ENCODE assay signal across 1 cellular context in the genomic region with DNA sequence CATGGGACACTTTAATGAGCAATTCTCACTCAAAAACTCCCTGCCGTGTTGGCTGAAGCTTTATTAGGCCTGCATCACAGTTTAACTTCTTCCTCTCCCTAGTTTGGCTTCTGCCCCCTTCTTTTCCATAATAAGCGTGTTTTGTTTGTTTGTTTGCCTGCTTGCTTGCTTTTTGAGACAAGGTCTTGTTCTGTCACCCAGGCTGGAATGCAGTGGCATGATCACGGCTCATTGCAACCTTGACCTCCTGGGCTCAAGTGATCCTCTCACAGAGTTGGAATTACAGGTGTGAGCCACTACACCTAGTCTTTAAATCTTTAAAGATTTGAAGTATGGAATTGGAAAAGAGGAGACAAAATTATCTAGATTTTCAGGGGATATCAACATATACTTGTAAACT.
A peak's percentile ranks its signal among the peaks of the same experiment; 100 is the strongest.
TF ChIP-seq lines count a peak whose summit lies in the region.

No MANE protein-coding gene starts in this region.

TF ChIP-seq in HepG2, 621 proteins besides CTCF, POLR2A, EP300 and RAD21 (continues in another document):
- TF ChIP-seq SALL1 (CRISPR knock-in tag; IDR thresholded peaks at IDR 0.05) (peak; percentile 60), RAD51 (IDR thresholded peaks at IDR 0.05; ENCODE audit: borderline replicate concordance) (no peak), ZNF775 (CRISPR knock-in tag; IDR thresholded peaks at IDR 0.05; ENCODE audit: borderline replicate concordance) (0 out of 2 replicates have a peak, but pooled peaks have one; percentile 6), ZFX (CRISPR knock-in tag; IDR thresholded peaks at IDR 0.05; ENCODE audit: low read depth) (no peak), ZNF431 (CRISPR knock-in tag; IDR thresholded peaks at IDR 0.05; ENCODE audit: borderline replicate concordance, low read depth) (no peak), SMAD1 (CRISPR knock-in tag; IDR thresholded peaks at IDR 0.05; ENCODE audit: borderline replicate concordance, low read depth) (no peak), RBAK (CRISPR knock-in tag; IDR thresholded peaks at IDR 0.05) (no peak), BRCA1 (CRISPR knock-in tag; IDR thresholded peaks at IDR 0.05) (no peak), ZNF256 (CRISPR knock-in tag; conservative IDR thresholded peaks at IDR 0.05) (no peak), NR2F1 (CRISPR knock-in tag; IDR thresholded peaks at IDR 0.05) (peak; percentile 65 to 81; a peak in 3 of 4 replicates), NFKB2 (CRISPR knock-in tag; IDR thresholded peaks at IDR 0.05; ENCODE audit: borderline replicate concordance) (no peak), GABPA (IDR thresholded peaks at IDR 0.05; ENCODE audit: low read depth, low read length) (no peak), GABPA (CRISPR knock-in tag; IDR thresholded peaks at IDR 0.05; ENCODE audit: low read depth) (no peak), NR2C2 (CRISPR knock-in tag; IDR thresholded peaks at IDR 0.05; ENCODE audit: borderline replicate concordance) (no peak), SRF (IDR thresholded peaks at IDR 0.05; ENCODE audit: low read depth, low read length) (no peak), PHF21A (CRISPR knock-in tag; IDR thresholded peaks at IDR 0.05) (peak; percentile 31; the same call in 1 of the 2 replicates)
- TF ChIP-seq, protein P1, sequence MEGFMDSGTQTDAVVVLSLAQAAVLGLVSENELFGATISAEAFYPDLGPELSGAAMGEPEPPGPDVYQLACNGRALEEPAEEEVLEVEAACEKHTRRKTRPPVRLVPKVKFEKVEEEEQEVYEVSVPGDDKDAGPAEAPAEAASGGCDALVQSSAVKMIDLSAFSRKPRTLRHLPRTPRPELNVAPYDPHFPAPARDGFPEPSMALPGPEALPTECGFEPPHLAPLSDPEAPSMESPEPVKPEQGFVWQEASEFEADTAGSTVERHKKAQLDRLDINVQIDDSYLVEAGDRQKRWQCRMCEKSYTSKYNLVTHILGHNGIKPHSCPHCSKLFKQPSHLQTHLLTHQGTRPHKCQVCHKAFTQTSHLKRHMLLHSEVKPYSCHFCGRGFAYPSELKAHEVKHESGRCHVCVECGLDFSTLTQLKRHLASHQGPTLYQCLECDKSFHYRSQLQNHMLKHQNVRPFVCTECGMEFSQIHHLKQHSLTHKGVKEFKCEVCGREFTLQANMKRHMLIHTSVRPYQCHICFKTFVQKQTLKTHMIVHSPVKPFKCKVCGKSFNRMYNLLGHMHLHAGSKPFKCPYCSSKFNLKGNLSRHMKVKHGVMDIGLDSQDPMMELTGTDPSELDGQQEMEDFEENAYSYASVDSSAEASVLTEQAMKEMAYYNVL (CRISPR knock-in tag; IDR thresholded peaks at IDR 0.05; ENCODE audit: borderline replicate concordance): no peak
- TF ChIP-seq, protein P2, sequence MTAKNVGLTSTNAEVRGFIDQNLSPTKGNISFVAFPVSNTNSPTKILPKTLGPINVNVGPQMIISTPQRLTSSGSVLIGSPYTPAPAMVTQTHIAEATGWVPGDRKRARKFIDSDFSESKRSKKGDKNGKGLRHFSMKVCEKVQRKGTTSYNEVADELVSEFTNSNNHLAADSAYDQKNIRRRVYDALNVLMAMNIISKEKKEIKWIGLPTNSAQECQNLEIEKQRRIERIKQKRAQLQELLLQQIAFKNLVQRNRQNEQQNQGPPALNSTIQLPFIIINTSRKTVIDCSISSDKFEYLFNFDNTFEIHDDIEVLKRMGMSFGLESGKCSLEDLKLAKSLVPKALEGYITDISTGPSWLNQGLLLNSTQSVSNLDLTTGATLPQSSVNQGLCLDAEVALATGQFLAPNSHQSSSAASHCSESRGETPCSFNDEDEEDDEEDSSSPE (CRISPR knock-in tag; IDR thresholded peaks at IDR 0.05): no peak
- TF ChIP-seq, protein P3, sequence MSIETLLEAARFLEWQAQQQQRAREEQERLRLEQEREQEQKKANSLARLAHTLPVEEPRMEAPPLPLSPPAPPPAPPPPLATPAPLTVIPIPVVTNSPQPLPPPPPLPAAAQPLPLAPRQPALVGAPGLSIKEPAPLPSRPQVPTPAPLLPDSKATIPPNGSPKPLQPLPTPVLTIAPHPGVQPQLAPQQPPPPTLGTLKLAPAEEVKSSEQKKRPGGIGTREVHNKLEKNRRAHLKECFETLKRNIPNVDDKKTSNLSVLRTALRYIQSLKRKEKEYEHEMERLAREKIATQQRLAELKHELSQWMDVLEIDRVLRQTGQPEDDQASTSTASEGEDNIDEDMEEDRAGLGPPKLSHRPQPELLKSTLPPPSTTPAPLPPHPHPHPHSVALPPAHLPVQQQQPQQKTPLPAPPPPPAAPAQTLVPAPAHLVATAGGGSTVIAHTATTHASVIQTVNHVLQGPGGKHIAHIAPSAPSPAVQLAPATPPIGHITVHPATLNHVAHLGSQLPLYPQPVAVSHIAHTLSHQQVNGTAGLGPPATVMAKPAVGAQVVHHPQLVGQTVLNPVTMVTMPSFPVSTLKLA (IDR thresholded peaks at IDR 0.05): no peak
- TF ChIP-seq, protein P4, sequence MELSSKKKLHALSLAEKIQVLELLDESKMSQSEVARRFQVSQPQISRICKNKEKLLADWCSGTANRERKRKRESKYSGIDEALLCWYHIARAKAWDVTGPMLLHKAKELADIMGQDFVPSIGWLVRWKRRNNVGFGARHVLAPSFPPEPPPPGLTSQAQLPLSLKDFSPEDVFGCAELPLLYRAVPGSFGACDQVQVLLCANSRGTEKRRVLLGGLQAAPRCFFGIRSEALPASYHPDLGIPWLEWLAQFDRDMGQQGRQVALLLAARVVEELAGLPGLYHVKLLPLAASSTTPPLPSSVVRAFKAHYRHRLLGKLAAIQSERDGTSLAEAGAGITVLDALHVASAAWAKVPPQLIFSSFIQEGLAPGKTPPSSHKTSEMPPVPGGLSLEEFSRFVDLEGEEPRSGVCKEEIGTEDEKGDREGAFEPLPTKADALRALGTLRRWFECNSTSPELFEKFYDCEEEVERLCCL (CRISPR knock-in tag; IDR thresholded peaks at IDR 0.05; ENCODE audit: borderline replicate concordance): no peak
- TF ChIP-seq, protein P5, sequence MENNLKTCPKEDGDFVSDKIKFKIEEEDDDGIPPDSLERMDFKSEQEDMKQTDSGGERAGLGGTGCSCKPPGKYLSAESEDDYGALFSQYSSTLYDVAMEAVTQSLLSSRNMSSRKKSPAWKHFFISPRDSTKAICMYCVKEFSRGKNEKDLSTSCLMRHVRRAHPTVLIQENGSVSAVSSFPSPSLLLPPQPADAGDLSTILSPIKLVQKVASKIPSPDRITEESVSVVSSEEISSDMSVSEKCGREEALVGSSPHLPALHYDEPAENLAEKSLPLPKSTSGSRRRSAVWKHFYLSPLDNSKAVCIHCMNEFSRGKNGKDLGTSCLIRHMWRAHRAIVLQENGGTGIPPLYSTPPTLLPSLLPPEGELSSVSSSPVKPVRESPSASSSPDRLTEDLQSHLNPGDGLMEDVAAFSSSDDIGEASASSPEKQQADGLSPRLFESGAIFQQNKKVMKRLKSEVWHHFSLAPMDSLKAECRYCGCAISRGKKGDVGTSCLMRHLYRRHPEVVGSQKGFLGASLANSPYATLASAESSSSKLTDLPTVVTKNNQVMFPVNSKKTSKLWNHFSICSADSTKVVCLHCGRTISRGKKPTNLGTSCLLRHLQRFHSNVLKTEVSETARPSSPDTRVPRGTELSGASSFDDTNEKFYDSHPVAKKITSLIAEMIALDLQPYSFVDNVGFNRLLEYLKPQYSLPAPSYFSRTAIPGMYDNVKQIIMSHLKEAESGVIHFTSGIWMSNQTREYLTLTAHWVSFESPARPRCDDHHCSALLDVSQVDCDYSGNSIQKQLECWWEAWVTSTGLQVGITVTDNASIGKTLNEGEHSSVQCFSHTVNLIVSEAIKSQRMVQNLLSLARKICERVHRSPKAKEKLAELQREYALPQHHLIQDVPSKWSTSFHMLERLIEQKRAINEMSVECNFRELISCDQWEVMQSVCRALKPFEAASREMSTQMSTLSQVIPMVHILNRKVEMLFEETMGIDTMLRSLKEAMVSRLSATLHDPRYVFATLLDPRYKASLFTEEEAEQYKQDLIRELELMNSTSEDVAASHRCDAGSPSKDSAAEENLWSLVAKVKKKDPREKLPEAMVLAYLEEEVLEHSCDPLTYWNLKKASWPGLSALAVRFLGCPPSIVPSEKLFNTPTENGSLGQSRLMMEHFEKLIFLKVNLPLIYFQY (CRISPR knock-in tag; IDR thresholded peaks at IDR 0.05; ENCODE audit: borderline replicate concordance): no peak
- TF ChIP-seq, protein P6, sequence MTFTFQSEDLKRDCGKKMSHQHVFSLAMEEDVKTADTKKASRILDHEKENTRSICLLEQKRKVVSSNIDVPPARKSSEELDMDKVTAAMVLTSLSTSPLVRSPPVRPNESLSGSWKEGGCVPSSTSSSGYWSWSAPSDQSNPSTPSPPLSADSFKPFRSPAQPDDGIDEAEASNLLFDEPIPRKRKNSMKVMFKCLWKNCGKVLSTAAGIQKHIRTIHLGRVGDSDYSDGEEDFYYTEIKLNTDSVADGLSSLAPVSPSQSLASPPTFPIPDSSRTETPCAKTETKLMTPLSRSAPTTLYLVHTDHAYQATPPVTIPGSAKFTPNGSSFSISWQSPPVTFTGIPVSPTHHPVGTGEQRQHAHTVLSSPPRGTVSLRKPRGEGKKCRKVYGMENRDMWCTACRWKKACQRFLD (CRISPR knock-in tag; IDR thresholded peaks at IDR 0.05; ENCODE audit: borderline replicate concordance): no peak
- TF ChIP-seq, protein P7, sequence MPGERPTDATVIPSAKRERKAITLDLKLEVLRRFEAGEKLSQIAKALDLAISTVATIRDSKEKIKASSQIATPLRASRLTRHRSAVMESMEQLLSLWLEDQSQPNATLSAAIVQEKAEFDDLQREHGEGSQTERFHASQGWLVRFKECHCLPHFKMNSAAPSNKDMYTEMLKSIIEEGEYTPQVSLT (CRISPR knock-in tag; IDR thresholded peaks at IDR 0.05; ENCODE audit: borderline replicate concordance, low read depth): no peak
- TF ChIP-seq, protein P8, sequence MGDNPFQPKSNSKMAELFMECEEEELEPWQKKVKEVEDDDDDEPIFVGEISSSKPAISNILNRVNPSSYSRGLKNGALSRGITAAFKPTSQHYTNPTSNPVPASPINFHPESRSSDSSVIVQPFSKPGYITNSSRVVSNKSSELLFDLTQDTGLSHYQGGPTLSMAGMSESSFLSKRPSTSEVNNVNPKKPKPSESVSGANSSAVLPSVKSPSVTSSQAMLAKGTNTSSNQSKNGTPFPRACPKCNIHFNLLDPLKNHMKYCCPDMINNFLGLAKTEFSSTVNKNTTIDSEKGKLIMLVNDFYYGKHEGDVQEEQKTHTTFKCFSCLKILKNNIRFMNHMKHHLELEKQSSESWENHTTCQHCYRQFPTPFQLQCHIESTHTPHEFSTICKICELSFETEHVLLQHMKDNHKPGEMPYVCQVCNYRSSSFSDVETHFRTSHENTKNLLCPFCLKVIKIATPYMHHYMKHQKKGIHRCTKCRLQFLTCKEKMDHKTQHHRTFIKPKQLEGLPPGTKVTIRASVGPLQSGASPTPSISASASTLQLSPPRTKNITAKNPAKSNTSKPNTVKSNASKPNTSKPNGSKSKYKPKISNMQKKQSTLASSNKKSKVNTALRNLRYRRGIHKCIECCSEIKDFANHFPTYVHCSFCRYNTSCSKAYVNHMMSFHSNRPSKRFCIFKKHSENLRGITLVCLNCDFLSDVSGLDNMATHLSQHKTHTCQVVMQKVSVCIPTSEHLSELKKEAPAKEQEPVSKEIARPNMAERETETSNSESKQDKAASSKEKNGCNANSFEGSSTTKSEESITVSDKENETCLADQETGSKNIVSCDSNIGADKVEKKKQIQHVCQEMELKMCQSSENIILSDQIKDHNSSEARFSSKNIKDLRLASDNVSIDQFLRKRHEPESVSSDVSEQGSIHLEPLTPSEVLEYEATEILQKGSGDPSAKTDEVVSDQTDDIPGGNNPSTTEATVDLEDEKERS (CRISPR knock-in tag; IDR thresholded peaks at IDR 0.05): no peak
- TF ChIP-seq, protein P9, sequence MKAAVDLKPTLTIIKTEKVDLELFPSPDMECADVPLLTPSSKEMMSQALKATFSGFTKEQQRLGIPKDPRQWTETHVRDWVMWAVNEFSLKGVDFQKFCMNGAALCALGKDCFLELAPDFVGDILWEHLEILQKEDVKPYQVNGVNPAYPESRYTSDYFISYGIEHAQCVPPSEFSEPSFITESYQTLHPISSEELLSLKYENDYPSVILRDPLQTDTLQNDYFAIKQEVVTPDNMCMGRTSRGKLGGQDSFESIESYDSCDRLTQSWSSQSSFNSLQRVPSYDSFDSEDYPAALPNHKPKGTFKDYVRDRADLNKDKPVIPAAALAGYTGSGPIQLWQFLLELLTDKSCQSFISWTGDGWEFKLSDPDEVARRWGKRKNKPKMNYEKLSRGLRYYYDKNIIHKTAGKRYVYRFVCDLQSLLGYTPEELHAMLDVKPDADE (CRISPR knock-in tag; IDR thresholded peaks at IDR 0.05): no peak
